In the genomic region with DNA sequence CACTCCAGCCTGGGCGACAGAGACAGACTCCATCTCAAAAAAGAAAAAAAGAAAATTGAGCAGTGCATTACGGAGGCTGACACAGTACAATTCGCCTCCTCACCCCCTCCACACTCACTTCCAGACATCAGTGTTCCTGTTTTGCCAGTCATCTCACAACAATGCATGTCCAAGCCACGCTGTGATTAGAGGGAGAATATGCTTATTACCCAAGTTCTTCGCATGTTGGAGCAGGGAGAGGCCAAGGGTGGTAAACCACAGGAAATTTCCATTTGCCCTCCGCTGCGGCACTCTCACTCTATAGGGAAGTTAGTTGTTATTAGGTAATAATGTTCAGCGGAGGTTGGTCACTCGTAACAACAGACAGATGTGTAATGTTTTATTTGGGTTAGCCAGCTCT, we compare ENCODE assay signal across 12 cellular contexts. TPM values are rescaled to one million over a fixed set of nuclear protein-coding genes. Genes with fewer than 3 reads are reported as not detected.
DNase-seq lines count a peak whose midpoint lies in the region; ATAC-seq and TF ChIP-seq lines count a peak whose summit lies in the region.
"Had no signal": no experiment of that assay in that cellular context is flagged by ENCODE, and none has a peak within 500 bp of the region (broad histone marks: within the 10 kb centered on the region; RNA-seq: fewer than 3 reads in every experiment).

No MANE protein-coding gene starts in this region.

- intact Hi-C loops in naive thymus-derived CD4-positive, alpha-beta T cell (cut with micrococcal nuclease): loop anchor here in 1 of 2 donors (1.0 kb wide), 1 partner anchor 17 kb away; no protein-coding TSS in a partner anchor
- intact Hi-C loops in prostate gland (cut with DNase I): no loop called here

- CTCF ChIA-PET in naive thymus-derived CD4-positive, alpha-beta T cell (lab: Charles Lee): interaction anchor here (1.2 kb wide), 1 partner anchor 12 kb away, joined by 4 read pairs; no protein-coding TSS in a partner anchor

- H3K27ac Mint-ChIP-seq in naive thymus-derived CD4-positive, alpha-beta T cell: no peak overlapping the region
- H3K27ac Mint-ChIP-seq: activated CD4-positive, alpha-beta memory T cell treated with anti-CD3 and anti-CD28 coated beads for 36 hours had no signal

- peaks cover 0 to 26% (median 17%) of the 10 kb centered on the region in 7 donors for H3K4me1 Mint-ChIP-seq in naive thymus-derived CD4-positive, alpha-beta T cell

- no peak for TF ChIP-seq CTCF in prostate gland (IDR thresholded peaks at IDR 0.05)

- DNase-seq in CD1c-positive myeloid dendritic cell (ENCODE audit: extremely low spot score) (peak; percentile 96), NOMO-1 treated with DMSO at 0.1 percent for 48 hours (lab: John Stamatoyannopoulos, UW; ENCODE audit: unreplicated experiment) (peak; percentile 98), epidermal melanocyte (ENCODE audit: insufficient read length, low spot score) (peak; percentile 38), hypothalamus (lab: John Stamatoyannopoulos, UW) (no peak), prostate gland (ENCODE audit: low spot score) (no peak)
- DNase-seq in naive thymus-derived CD4-positive, alpha-beta T cell: no peak
- DNase-seq: activated CD4-positive, alpha-beta memory T cell treated with anti-CD3 and anti-CD28 coated beads for 36 hours; psoas muscle; testis had no signal

- no peaks in the 10 kb centered on the region for H3K36me3 ChIP-seq in naive thymus-derived CD4-positive, alpha-beta T cell (ENCODE audit: control insufficient read depth in 2 of 3, insufficient read depth in 3 of 3, low read length in 3 of 3)
- H3K36me3 ChIP-seq in prostate gland: no peaks in the 10 kb centered on the region

- H3K27ac ChIP-seq in naive thymus-derived CD4-positive, alpha-beta T cell (ENCODE audit: low read depth, low read length): no peak overlapping the region
- no peak overlapping the region for H3K27ac ChIP-seq in prostate gland
- H3K27ac ChIP-seq: psoas muscle, testis had no signal

- H3K4me1 ChIP-seq in naive thymus-derived CD4-positive, alpha-beta T cell (ENCODE audit: control insufficient read depth in 2 of 2, insufficient read depth in 2 of 2, low read length in 2 of 2): peaks cover 0 to 18% of the 10 kb centered on the region in 2 donors
- no peaks in the 10 kb centered on the region for H3K4me1 ChIP-seq in prostate gland (replicated peaks)
- H3K4me1 ChIP-seq: psoas muscle, testis had no signal

- peaks cover 0 to 9% (median under 1%) of the 10 kb centered on the region in 5 donors for H3K27me3 Mint-ChIP-seq in naive thymus-derived CD4-positive, alpha-beta T cell

- no peak overlapping the region for H3K4me3 ChIP-seq in naive thymus-derived CD4-positive, alpha-beta T cell (ENCODE audit: low read length)
- no peak overlapping the region for H3K4me3 ChIP-seq in prostate gland
- H3K4me3 ChIP-seq: psoas muscle, testis had no signal

- H3K9me3 Mint-ChIP-seq in naive thymus-derived CD4-positive, alpha-beta T cell: no peaks in the 10 kb centered on the region
- H3K9me3 Mint-ChIP-seq: activated CD4-positive, alpha-beta memory T cell treated with anti-CD3 and anti-CD28 coated beads for 36 hours had no signal

- no peak for TF ChIP-seq POLR2A in prostate gland (IDR thresholded peaks at IDR 0.05)

- POLR2A ChIA-PET in naive thymus-derived CD4-positive, alpha-beta T cell (lab: Charles Lee): interaction anchor here (0.9 kb wide), 2 partner anchors 17 kb away, joined by 3 to 4 read pairs; no protein-coding TSS in a partner anchor

- H3K9me3 ChIP-seq in naive thymus-derived CD4-positive, alpha-beta T cell (ENCODE audit: control insufficient read depth in 2 of 3, low read length in 3 of 3): no peaks in the 10 kb centered on the region
- no peaks in the 10 kb centered on the region for H3K9me3 ChIP-seq in prostate gland
- H3K9me3 ChIP-seq: psoas muscle, testis had no signal

- 71% methylated on average over 9 of the region's 9 CpGs for WGBS in prostate gland

- H3K4me3 Mint-ChIP-seq in naive thymus-derived CD4-positive, alpha-beta T cell: no peak overlapping the region
- H3K4me3 Mint-ChIP-seq: activated CD4-positive, alpha-beta memory T cell treated with anti-CD3 and anti-CD28 coated beads for 36 hours had no signal

- H3K36me3 Mint-ChIP-seq in naive thymus-derived CD4-positive, alpha-beta T cell: no peaks in the 10 kb centered on the region
- H3K36me3 Mint-ChIP-seq: activated CD4-positive, alpha-beta memory T cell treated with anti-CD3 and anti-CD28 coated beads for 36 hours had no signal

- no peaks in the 10 kb centered on the region for H3K27me3 ChIP-seq in naive thymus-derived CD4-positive, alpha-beta T cell (ENCODE audit: control insufficient read depth in 2 of 2, insufficient read depth in 2 of 2, low read length in 2 of 2)
- no peaks in the 10 kb centered on the region for H3K27me3 ChIP-seq in prostate gland (replicated peaks; ENCODE audit: insufficient read depth)
- H3K27me3 ChIP-seq: testis had no signal

- peak; percentile 88 for ATAC-seq in naive thymus-derived CD4-positive, alpha-beta T cell
- no peak for ATAC-seq in HG03432 (IDR thresholded peaks at IDR 0.05; ENCODE audit: unreplicated experiment)
- ATAC-seq in HG03196 (IDR thresholded peaks at IDR 0.05; ENCODE audit: unreplicated experiment): no peak
- ATAC-seq: HCT116 had no signal

RNA-seq across cellular contexts. Expression of a gene that starts 32.9 kb away (rescaled TPM):
- total RNA-seq in naive thymus-derived CD4-positive, alpha-beta T cell: 1 to 10 TPM in 1 of 5 experiments, under 1 TPM in 3, not detected in 1; 0.16 to 1.1 (median 0.70) TPM
- polyA plus RNA-seq in naive thymus-derived CD4-positive, alpha-beta T cell: not detected
- 1 to 10 TPM; 4.5 to 5.6 TPM for total RNA-seq in prostate gland

Comparison
In these comparisons a context has a peak if more than half of its experiments do, and no peak if none do; other contexts are left out.
1. DNase-seq: peak in CD1c-positive myeloid dendritic cell (single experiment), NOMO-1 treated with DMSO at 0.1 percent for 48 hours (single experiment) and epidermal melanocyte (single experiment); none in naive thymus-derived CD4-positive, alpha-beta T cell (0 of 9), hypothalamus (0 of 51) and prostate gland (single experiment).